Comparison of ENCODE assay signal across 1 cellular context in genomic region chr1:160097911-160098851, GRCh38.
TF ChIP-seq lines count a peak whose summit lies in the region.

Gene IGSF8, minus strand, starts transcription at chr1:160098619. Its CDS starts 147 bp downstream, at chr1:160098472.

TF ChIP-seq in HepG2, 621 proteins besides CTCF, POLR2A, EP300 and RAD21 (continued from another document):
- TF ChIP-seq SMAD9 (CRISPR knock-in tag; IDR thresholded peaks at IDR 0.05) (no peak), ZNF788 (CRISPR knock-in tag; IDR thresholded peaks at IDR 0.05; ENCODE audit: borderline replicate concordance) (no peak), JARID2 (CRISPR knock-in tag; IDR thresholded peaks at IDR 0.05; ENCODE audit: insufficient replicate concordance) (no peak), ZNF609 (CRISPR knock-in tag; IDR thresholded peaks at IDR 0.05; ENCODE audit: borderline replicate concordance) (peak; percentile 16; the same call in 1 of the 2 replicates), MTERF4 (CRISPR knock-in tag; IDR thresholded peaks at IDR 0.05) (0 out of 2 replicates have a peak, but pooled peaks have one; percentile 39), ZNF781 (CRISPR knock-in tag; IDR thresholded peaks at IDR 0.05; ENCODE audit: borderline replicate concordance, not compliant biosample characterization) (no peak), MIER3 (CRISPR knock-in tag; IDR thresholded peaks at IDR 0.05; ENCODE audit: borderline replicate concordance) (no peak), PHF8 (CRISPR knock-in tag; IDR thresholded peaks at IDR 0.05) (peak; percentile 40), CCAR2 (optimal IDR thresholded peaks at IDR 0.05; ENCODE audit: low read depth, low read length) (no peak), ZNF646 (CRISPR knock-in tag; IDR thresholded peaks at IDR 0.05) (no peak), ZNF556 (CRISPR knock-in tag; IDR thresholded peaks at IDR 0.05; ENCODE audit: borderline replicate concordance) (0 out of 2 replicates have a peak, but pooled peaks have one; percentile 50), MYPOP (CRISPR knock-in tag; IDR thresholded peaks at IDR 0.05) (no peak), ZBTB46 (CRISPR knock-in tag; IDR thresholded peaks at IDR 0.05; ENCODE audit: borderline replicate concordance) (no peak), KLF12 (CRISPR knock-in tag; IDR thresholded peaks at IDR 0.05; ENCODE audit: borderline replicate concordance) (0 out of 2 replicates have a peak, but pooled peaks have one; percentile 63), MEIS1 (CRISPR knock-in tag; IDR thresholded peaks at IDR 0.05; ENCODE audit: borderline replicate concordance) (no peak), MAZ (IDR thresholded peaks at IDR 0.05; ENCODE audit: borderline replicate concordance, low read depth, low read length) (no peak), MAZ (CRISPR knock-in tag; IDR thresholded peaks at IDR 0.05; ENCODE audit: low read depth) (no peak), SNAI1 (CRISPR knock-in tag; IDR thresholded peaks at IDR 0.05; ENCODE audit: borderline replicate concordance) (peak; percentile 67; the same call in 1 of the 2 replicates), NFE2L1 (CRISPR knock-in tag; IDR thresholded peaks at IDR 0.05; ENCODE audit: borderline replicate concordance) (no peak), SKI (IDR thresholded peaks at IDR 0.05; ENCODE audit: partially characterized antibody) (no peak), ZNF354B (CRISPR knock-in tag; IDR thresholded peaks at IDR 0.05) (no peak), IRF2 (CRISPR knock-in tag; IDR thresholded peaks at IDR 0.05) (no peak), HNRNPLL (IDR thresholded peaks at IDR 0.05; ENCODE audit: low read depth, low read length, poor library complexity, severe bottlenecking) (no peak), FOXK1 (CRISPR knock-in tag; IDR thresholded peaks at IDR 0.05; ENCODE audit: borderline replicate concordance, low read depth) (no peak), ZNF512 (CRISPR knock-in tag; IDR thresholded peaks at IDR 0.05) (no peak), MTA3 (CRISPR knock-in tag; IDR thresholded peaks at IDR 0.05) (no peak), JDP2 (CRISPR knock-in tag; IDR thresholded peaks at IDR 0.05; ENCODE audit: borderline replicate concordance) (no peak), HIVEP1 (CRISPR knock-in tag; IDR thresholded peaks at IDR 0.05) (no peak), DR1 (CRISPR knock-in tag; IDR thresholded peaks at IDR 0.05) (0 out of 2 replicates have a peak, but pooled peaks have one; percentile 33), IKZF1 (IDR thresholded peaks at IDR 0.05) (no peak), ZNF784 (CRISPR knock-in tag; IDR thresholded peaks at IDR 0.05; ENCODE audit: borderline replicate concordance) (no peak)
TF ChIP-seq in HepG2: peak in this region for 79.
